7 cellular contexts compared by ENCODE assay signal in genomic region chr12:1473418-1473817, GRCh38.
A peak's percentile ranks its signal among the peaks of the same experiment; 100 is the strongest.
DNase-seq lines count a peak whose midpoint lies in the region; ATAC-seq and TF ChIP-seq lines count a peak whose summit lies in the region.

No MANE protein-coding gene starts in this region.

- H3K27ac Mint-ChIP-seq in activated naive CD8-positive, alpha-beta T cell treated with anti-CD3 and anti-CD28 coated beads, Interleukin-2, amount 50 U/mL, for 24 hours, result no peak overlapping the region

- no peak overlapping the region for H2AFZ ChIP-seq in osteoblast (ENCODE audit: low read length)

- H3K9me3 Mint-ChIP-seq in activated naive CD8-positive, alpha-beta T cell treated with anti-CD3 and anti-CD28 coated beads, Interleukin-2, amount 50 U/mL, for 24 hours, result no peaks in the 10 kb centered on the region

- peaks cover 70% of the 10 kb centered on the region for H3K4me1 ChIP-seq in osteoblast (ENCODE audit: insufficient read depth, low read length)

- no peak overlapping the region for H3K4me3 ChIP-seq in osteoblast (ENCODE audit: insufficient read depth, low read length)

- H4K20me1 ChIP-seq in osteoblast (ENCODE audit: insufficient read depth, low read length), result no peaks in the 10 kb centered on the region

- H3K4me2 ChIP-seq in osteoblast (ENCODE audit: insufficient read depth, low read length), result peak overlapping the region; percentile 82

- no peaks in the 10 kb centered on the region for H3K27me3 ChIP-seq in osteoblast (ENCODE audit: insufficient read depth, low read length)

- H3K79me2 ChIP-seq in osteoblast (ENCODE audit: insufficient read depth, low read length), result peaks cover 2% of the 10 kb centered on the region

- no peak for TF ChIP-seq CTCF in GM13977 (IDR thresholded peaks at IDR 0.05; ENCODE audit: extremely low read depth, insufficient read depth, missing control alignments)
- no peak for TF ChIP-seq CTCF in osteoblast (IDR thresholded peaks at IDR 0.05; ENCODE audit: extremely low read depth, low read depth, low read length)

- H3K4me3 Mint-ChIP-seq in activated naive CD8-positive, alpha-beta T cell treated with anti-CD3 and anti-CD28 coated beads, Interleukin-2, amount 50 U/mL, for 24 hours, result peak overlapping the region; percentile 36

- no peaks in the 10 kb centered on the region for H3K9me3 ChIP-seq in osteoblast (ENCODE audit: low read depth, low read length)

- H3K36me3 Mint-ChIP-seq in activated naive CD8-positive, alpha-beta T cell treated with anti-CD3 and anti-CD28 coated beads, Interleukin-2, amount 50 U/mL, for 24 hours (ENCODE audit: low read depth), result peaks cover 2% of the 10 kb centered on the region

- in situ Hi-C loops in GM13977 (cut with MboI; ENCODE audit: low pct_unique_long_range_greater_than_20kb, low sequenced_read_pairs, unreplicated experiment), result no loop called here

- peak overlapping the region; percentile 92 for H3K27ac ChIP-seq in osteoblast (ENCODE audit: low read depth, low read length)

- peak; percentile 65 for ATAC-seq in activated naive CD8-positive, alpha-beta T cell treated with anti-CD3 and anti-CD28 coated beads, Interleukin-2, amount 50 U/mL, for 24 hours
- no peak for ATAC-seq in HG03175 (IDR thresholded peaks at IDR 0.05; ENCODE audit: unreplicated experiment)
- ATAC-seq in HG03280 (IDR thresholded peaks at IDR 0.05; ENCODE audit: unreplicated experiment), result no peak

- no peaks in the 10 kb centered on the region for H3K36me3 ChIP-seq in osteoblast (ENCODE audit: insufficient read depth, low read length)

- no peaks in the 10 kb centered on the region for H3K27me3 Mint-ChIP-seq in activated naive CD8-positive, alpha-beta T cell treated with anti-CD3 and anti-CD28 coated beads, Interleukin-2, amount 50 U/mL, for 24 hours

- DNase-seq in GM13977 (ENCODE audit: low spot score), result peak; percentile 32
- DNase-seq in NOMO-1 (lab: John Stamatoyannopoulos, UW; ENCODE audit: unreplicated experiment in 2 of 2), result peak; percentile 65 to 77
- peak; percentile 27 for DNase-seq in activated naive CD8-positive, alpha-beta T cell treated with anti-CD3 and anti-CD28 coated beads, Interleukin-2, amount 50 U/mL, for 24 hours
- DNase-seq in osteoblast (ENCODE audit: insufficient read length, low spot score, missing footprints), result no peak
- DNase-seq in hepatic stellate cell (ENCODE audit: low spot score), result no peak

- H3K4me1 Mint-ChIP-seq in activated naive CD8-positive, alpha-beta T cell treated with anti-CD3 and anti-CD28 coated beads, Interleukin-2, amount 50 U/mL, for 24 hours, result peaks cover 1% of the 10 kb centered on the region

Comparison
In these comparisons a context has a peak if more than half of its experiments do, and no peak if none do; other contexts are left out.
1. DNase-seq: peak in GM13977 (single experiment), NOMO-1 (2 of 2) and activated naive CD8-positive, alpha-beta T cell treated with anti-CD3 and anti-CD28 coated beads, Interleukin-2, amount 50 U/mL, for 24 hours (single experiment); none in osteoblast (single experiment) and hepatic stellate cell (single experiment).